Comparison of ENCODE assay signal across 21 cellular contexts in the genomic region with DNA sequence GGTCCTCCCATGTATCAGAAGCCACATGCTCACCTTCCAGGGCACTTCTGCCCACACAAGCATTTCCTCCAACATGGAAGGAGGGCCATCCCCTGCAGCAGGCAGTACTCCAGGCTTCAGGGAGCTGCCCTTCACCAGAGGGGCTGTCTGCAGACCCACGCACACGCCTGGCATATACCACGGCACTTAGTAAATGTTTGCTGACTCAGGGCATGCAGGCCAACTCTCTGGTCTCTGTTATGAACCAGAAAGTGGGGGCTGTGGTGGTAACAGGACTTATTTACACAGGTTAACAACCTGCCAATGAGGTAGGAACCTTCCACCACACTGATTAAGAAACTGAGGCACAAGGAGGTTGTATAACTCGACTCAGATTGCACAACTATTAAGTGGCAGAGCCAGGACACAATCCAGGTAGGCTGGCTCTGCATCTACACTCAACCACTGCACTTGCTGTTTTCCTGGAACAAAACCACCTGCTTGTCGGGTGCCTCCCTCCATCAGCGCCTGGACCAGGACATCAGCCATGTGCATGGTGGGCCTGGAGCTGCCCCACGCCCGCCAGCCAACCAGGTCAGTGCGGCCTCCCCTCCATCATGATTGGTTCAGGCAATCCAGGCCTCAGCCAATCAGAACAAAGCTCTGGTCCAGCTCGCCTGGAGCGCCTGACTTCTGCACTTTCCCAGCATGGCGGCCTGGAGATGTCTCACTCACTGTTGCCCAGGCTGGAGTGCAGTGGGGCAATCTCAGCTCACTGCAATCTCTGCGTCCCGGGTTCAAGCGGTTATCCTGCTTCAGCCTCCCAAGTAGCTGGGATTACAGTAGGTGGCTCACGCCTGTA. TPM values are rescaled to one million over a fixed set of nuclear protein-coding genes. Genes with fewer than 3 reads are reported as not detected.
DNase-seq lines count a peak whose midpoint lies in the region; ATAC-seq, FAIRE-seq and TF ChIP-seq lines count a peak whose summit lies in the region.
"Had no signal": no experiment of that assay in that cellular context is flagged by ENCODE, and none has a peak within 500 bp of the region (broad histone marks: within the 10 kb centered on the region; RNA-seq: fewer than 3 reads in every experiment).

No MANE protein-coding gene starts in this region.

- CTCF ChIA-PET in A549 (lab: Yijun Ruan, JAX) = interaction anchor here (0.8 to 3.0 kb wide), 6 partner anchors 9 to 241 kb away, joined by 3 to 26 read pairs (median 4); partner anchors contain the start of gene SLC38A10
- CTCF ChIA-PET in HCT116 (lab: Charles Lee) = interaction anchor here (1.0 kb wide), 1 partner anchor 9 kb away, joined by 5 read pairs; no protein-coding TSS in a partner anchor
- CTCF ChIA-PET in WTC11 (lab: Charles Lee) = interaction anchor here (0.6 to 2.2 kb wide), 3 partner anchors 9 to 30 kb away, joined by 5 to 10 read pairs (median 7); no protein-coding TSS in a partner anchor

- H3K27ac Mint-ChIP-seq in WTC11 = no peak overlapping the region
- no peak overlapping the region for H3K27ac Mint-ChIP-seq in activated T-helper 1 cell treated with anti-CD3 and anti-CD28 coated beads, Interleukin-12 subunit alpha, Interleukin-12 subunit beta, Interleukin-2, Interleukin-4 antibody, amounts not matched to agents 30 ng/mL and 10 ng/mL and 1 ng/mL, durations not matched to agents 14 hours and 24 hours and 36 hours
- H3K27ac Mint-ChIP-seq: B cell; CD8-positive, alpha-beta T cell had no signal

- no peaks in the 10 kb centered on the region for H4K20me1 ChIP-seq in HCT116 (ENCODE audit: insufficient read depth)

- no peak overlapping the region for H3K4me3 ChIP-seq in A549
- no peak overlapping the region for H3K4me3 ChIP-seq in HCT116 (replicated peaks in 1 of 2; ENCODE audit: low read depth in 1 of 2, low read length in 2 of 2)
- no peak overlapping the region for H3K4me3 ChIP-seq in left lung
- no peak overlapping the region for H3K4me3 ChIP-seq in adrenal gland
- H3K4me3 ChIP-seq: SJCRH30 had no signal

- peaks cover 37% of the 10 kb centered on the region for H3K4me1 ChIP-seq in A549
- H3K4me1 ChIP-seq in HCT116 (ENCODE audit: control insufficient read depth in 1 of 2, insufficient read depth in 2 of 2, low read length in 2 of 2) = peaks cover 14 to 42% of the 10 kb centered on the region in 2 experiments
- H3K4me1 ChIP-seq in left lung = peaks cover 7% of the 10 kb centered on the region in 2 donors
- peaks cover 2 to 6% of the 10 kb centered on the region in 2 donors for H3K4me1 ChIP-seq in adrenal gland (replicated peaks in 1 of 2)

- no peak for TF ChIP-seq EP300 in A549 (IDR thresholded peaks at IDR 0.05)

- no peaks in the 10 kb centered on the region for H3K9me2 ChIP-seq in HCT116 (ENCODE audit: insufficient read depth)

- H3K4me2 ChIP-seq in A549 (no peak overlapping the region), HCT116 (ENCODE audit: low read length) (no peak overlapping the region)

- RAD21 ChIA-PET in HCT116 (lab: Charles Lee; ENCODE audit: low non-redundant PET in 1 of 2, low total read pairs in 2 of 2, uncharacterized antibody in 2 of 2, unreplicated experiment in 2 of 2) = no interaction called here

- TF ChIP-seq CTCF in A549 (IDR thresholded peaks at IDR 0.05) (no peak), HCT116 (IDR thresholded peaks at IDR 0.05 in 2 of 3, conservative IDR thresholded peaks at IDR 0.05 in 1 of 3; ENCODE audit: borderline replicate concordance in 1 of 3, insufficient read depth in 1 of 3, low read depth in 2 of 3, low read length in 2 of 3) (no peak), WTC11 (IDR thresholded peaks at IDR 0.05) (no peak), left lung (IDR thresholded peaks at IDR 0.05) (no peak), adrenal gland (IDR thresholded peaks at IDR 0.05) (no peak)

- no peaks in the 10 kb centered on the region for H3K9me3 Mint-ChIP-seq in WTC11
- H3K9me3 Mint-ChIP-seq in activated T-helper 1 cell treated with anti-CD3 and anti-CD28 coated beads, Interleukin-12 subunit alpha, Interleukin-12 subunit beta, Interleukin-2, Interleukin-4 antibody, amounts not matched to agents 30 ng/mL and 10 ng/mL and 1 ng/mL, durations not matched to agents 14 hours and 24 hours and 36 hours = no peaks in the 10 kb centered on the region
- H3K9me3 Mint-ChIP-seq: CD8-positive, alpha-beta T cell had no signal

- peaks cover 31% of the 10 kb centered on the region for H3K4me1 Mint-ChIP-seq in WTC11
- H3K4me1 Mint-ChIP-seq in activated T-helper 1 cell treated with anti-CD3 and anti-CD28 coated beads, Interleukin-12 subunit alpha, Interleukin-12 subunit beta, Interleukin-2, Interleukin-4 antibody, amounts not matched to agents 30 ng/mL and 10 ng/mL and 1 ng/mL, durations not matched to agents 14 hours and 24 hours and 36 hours (ENCODE audit: low read depth) = no peaks in the 10 kb centered on the region
- H3K4me1 Mint-ChIP-seq: B cell had no signal

- peaks cover 62% of the 10 kb centered on the region for H3K27me3 Mint-ChIP-seq in WTC11 (ENCODE audit: low read depth)
- peaks cover 27% of the 10 kb centered on the region for H3K27me3 Mint-ChIP-seq in activated T-helper 1 cell treated with anti-CD3 and anti-CD28 coated beads, Interleukin-12 subunit alpha, Interleukin-12 subunit beta, Interleukin-2, Interleukin-4 antibody, amounts not matched to agents 30 ng/mL and 10 ng/mL and 1 ng/mL, durations not matched to agents 14 hours and 24 hours and 36 hours (ENCODE audit: insufficient read depth)

- H3K9ac ChIP-seq in HCT116 (ENCODE audit: low read length) = no peak overlapping the region

- H3K36me3 ChIP-seq in HCT116 (ENCODE audit: control insufficient read depth in 1 of 2, insufficient read depth in 2 of 2, low read length in 2 of 2) (no peaks in the 10 kb centered on the region), left lung (no peaks in the 10 kb centered on the region), adrenal gland (replicated peaks in 1 of 2) (no peaks in the 10 kb centered on the region)
- H3K36me3 ChIP-seq: SJCRH30 had no signal

- no peak overlapping the region for H3K27ac ChIP-seq in A549
- H3K27ac ChIP-seq in HCT116 (ENCODE audit: low read depth, low read length) = no peak overlapping the region
- no peak overlapping the region for H3K27ac ChIP-seq in left lung
- H3K27ac ChIP-seq in adrenal gland = no peak overlapping the region
- H3K27ac ChIP-seq: SJCRH30 had no signal

- no peak for ATAC-seq in A549
- peak; percentile 21; the same call in 1 of the 2 replicates for ATAC-seq in HCT116
- ATAC-seq in WTC11 = peak; percentile 9; the same call in 1 of the 2 replicates
- peak; percentile 60 for ATAC-seq in left lung
- ATAC-seq in HG02885 (IDR thresholded peaks at IDR 0.05; ENCODE audit: poor library complexity, unreplicated experiment) = no peak
- no peak for ATAC-seq in HG02970 (IDR thresholded peaks at IDR 0.05; ENCODE audit: low FRiP score, unreplicated experiment)
- ATAC-seq: CD8-positive, alpha-beta T cell; PC-3 had no signal

- no peak overlapping the region for H3K4me3 Mint-ChIP-seq in WTC11
- H3K4me3 Mint-ChIP-seq in activated T-helper 1 cell treated with anti-CD3 and anti-CD28 coated beads, Interleukin-12 subunit alpha, Interleukin-12 subunit beta, Interleukin-2, Interleukin-4 antibody, amounts not matched to agents 30 ng/mL and 10 ng/mL and 1 ng/mL, durations not matched to agents 14 hours and 24 hours and 36 hours = no peak overlapping the region
- H3K4me3 Mint-ChIP-seq: B cell; CD8-positive, alpha-beta T cell had no signal

- 86% methylated on average over 16 of the region's 16 CpGs for WGBS in A549 (ENCODE audit: missing lambda C conversion rate)
- 82 to 90% (median 89%) methylated on average over 12 to 16 of the region's 16 CpGs for WGBS in adrenal gland, 4 donors

- no peaks in the 10 kb centered on the region for H3K36me3 Mint-ChIP-seq in WTC11
- no peaks in the 10 kb centered on the region for H3K36me3 Mint-ChIP-seq in activated T-helper 1 cell treated with anti-CD3 and anti-CD28 coated beads, Interleukin-12 subunit alpha, Interleukin-12 subunit beta, Interleukin-2, Interleukin-4 antibody, amounts not matched to agents 30 ng/mL and 10 ng/mL and 1 ng/mL, durations not matched to agents 14 hours and 24 hours and 36 hours (ENCODE audit: low read depth)
- H3K36me3 Mint-ChIP-seq: CD8-positive, alpha-beta T cell had no signal

- TF ChIP-seq RAD21 in A549 (conservative IDR thresholded peaks at IDR 0.05 in 1 of 2, IDR thresholded peaks at IDR 0.05 in 1 of 2) = no peak
- TF ChIP-seq RAD21 in HCT116 (IDR thresholded peaks at IDR 0.05; ENCODE audit: low read depth) = no peak

- BruUV-seq in HCT116 (replicated peaks; lab: Mats Ljungman, UMichigan) = no TSS peak

- no peak for TF ChIP-seq POLR2A in A549 (IDR thresholded peaks at IDR 0.05; ENCODE audit: low read length)
- TF ChIP-seq POLR2A in HCT116 (IDR thresholded peaks at IDR 0.05; ENCODE audit: borderline replicate concordance, extremely low read depth, insufficient read depth, insufficient read length) = no peak
- no peak for TF ChIP-seq POLR2A in adrenal gland (IDR thresholded peaks at IDR 0.05)

- intact Hi-C loops in HCT116 (cut with micrococcal nuclease) (no loop called here), left lung (cut with DNase I) (no loop called here), adrenal gland (cut with DNase I) (no loop called here)
- intact Hi-C loops in activated T-helper 1 cell treated with anti-CD3 and anti-CD28 coated beads, Interleukin-12 subunit alpha, Interleukin-12 subunit beta, Interleukin-2, Interleukin-4 antibody, amounts not matched to agents 30 ng/mL and 10 ng/mL and 1 ng/mL, durations not matched to agents 14 hours and 24 hours and 36 hours (cut with micrococcal nuclease) = no loop called here

- H3K79me2 ChIP-seq in HCT116 (ENCODE audit: insufficient read depth, low read length) = no peaks in the 10 kb centered on the region; the same call in 1 of the 2 replicates

- H3K27me3 ChIP-seq in HCT116 (ENCODE audit: insufficient read depth, low read length) (no peaks in the 10 kb centered on the region), left lung (peaks cover 0 to 5% of the 10 kb centered on the region in 2 donors), adrenal gland (no peaks in the 10 kb centered on the region)
- H3K27me3 ChIP-seq: SJCRH30 had no signal

- no peak for FAIRE-seq in A549 (lab: Jason Lieb, UNC)
- FAIRE-seq: G401.6, H54 had no signal

- POLR2A ChIA-PET in A549 (lab: Yijun Ruan, JAX) (no interaction called here), HCT116 (lab: Charles Lee) (interaction anchor here (1.0 to 3.5 kb wide), 4 partner anchors 12 to 19 kb away, joined by 4 to 20 read pairs (median 6); partner anchors contain the start of gene ACTG1), WTC11 (lab: Charles Lee) (interaction anchor here (1.0 kb wide), 1 partner anchor 13 kb away, joined by 5 read pairs; no protein-coding TSS in a partner anchor)

- no peak overlapping the region for H2AFZ ChIP-seq in HCT116 (ENCODE audit: low read depth, low read length, poor library complexity, severe bottlenecking)

- no peak for DNase-seq in A549 (ENCODE audit: low read depth in 1 of 2, low spot score in 1 of 2)
- DNase-seq in HCT116 (ENCODE audit: low read depth, low spot score) = no peak
- DNase-seq in WTC11 (ENCODE audit: low spot score) = no peak
- DNase-seq in left lung = no peak
- DNase-seq in adrenal gland = no peak
- no peak for DNase-seq in activated T-helper 1 cell treated with anti-CD3 and anti-CD28 coated beads, Interleukin-12 subunit alpha, Interleukin-12 subunit beta, Interleukin-2, Interleukin-4 antibody, amounts not matched to agents 30 ng/mL and 10 ng/mL and 1 ng/mL, durations not matched to agents 14 hours and 24 hours and 36 hours (ENCODE audit: low spot score)
- DNase-seq: CD8-positive, alpha-beta T cell; DMS79 treated with DMSO at 0.1 percent for 48 hours; NCI-H1417 treated with DMSO at 0.1 percent for 48 hours; NCI-H2029; NCI-H2171 treated with DMSO at 0.1 percent for 48 hours; NCI-H510A; NCI-H82; PC-3; SJCRH30; SW 1271 had no signal

- H3K9me3 ChIP-seq in A549 (no peaks in the 10 kb centered on the region), HCT116 (ENCODE audit: control insufficient read depth in 1 of 2, insufficient read depth in 1 of 2, low read depth in 1 of 2, low read length in 2 of 2) (no peaks in the 10 kb centered on the region), left lung (no peaks in the 10 kb centered on the region), adrenal gland (replicated peaks in 1 of 3) (no peaks in the 10 kb centered on the region)
- H3K9me3 ChIP-seq: SJCRH30 had no signal

RNA-seq across cellular contexts. Expression of gene ACTG1, which starts 19.2 kb away (rescaled TPM):
- 2,042 and 2,306 TPM in 2 replicates for polyA plus RNA-seq in A549 (2011; rRNA removed)
- 14,539 and 15,776 TPM in 2 replicates for polyA plus RNA-seq in A549 (2012; cell fraction: cytosol; rRNA removed)
- 26,089 and 28,335 TPM in 2 replicates for polyA plus RNA-seq in A549 (2012; cell fraction: nucleus; rRNA removed)
- polyA plus RNA-seq in A549 (2017; fragmentation: RNase III; extraction: RNeasy Plus Mini Kit Qiagen cat#74134 plus additional on column Dnase treatment) = 7,182 to 8,782 TPM (median 7,263 TPM) in 3 replicates
- 2,054 and 3,772 TPM in 2 replicates for polyA minus RNA-seq in A549 (2011; rRNA and poly(A)+ RNA removed)
- total RNA-seq in HCT116 (2021; ENCODE audit: unreplicated experiment) = 6,223 TPM
- 6,644 and 8,513 TPM in 2 replicates for polyA plus RNA-seq in HCT116 (2012)
- 3,338 to 3,455 TPM (median 3,348 TPM) in 3 replicates for total RNA-seq in WTC11 (2021)
- total RNA-seq in left lung = 1,000 to 10,000 TPM; 2,607 to 3,206 TPM
- 1,000 to 10,000 TPM; 1,781 to 6,446 (median 2,486) TPM for total RNA-seq in adrenal gland
- 1,000 to 10,000 TPM in 2 of 3 donors, 100 to 1,000 TPM in 1; 828 to 1,140 (median 1,059) TPM for polyA plus RNA-seq in adrenal gland
- total RNA-seq in activated T-helper 1 cell treated with anti-CD3 and anti-CD28 coated beads, Interleukin-12 subunit alpha, Interleukin-12 subunit beta, Interleukin-2, Interleukin-4 antibody, amounts not matched to agents 30 ng/mL and 10 ng/mL and 1 ng/mL, durations not matched to agents 14 hours and 24 hours and 36 hours = 3,516 TPM in 2 replicates

RNA-seq across cellular contexts. Expression of gene FSCN2, which starts 34.8 kb away (rescaled TPM):
- polyA plus RNA-seq in A549 (2011; rRNA removed) = 0.84 and 1.2 TPM in 2 replicates
- 0.74 and 1.1 TPM in 2 replicates for polyA plus RNA-seq in A549 (2012; cell fraction: cytosol; rRNA removed)
- polyA plus RNA-seq in A549 (2012; cell fraction: nucleus; rRNA removed) = 7.5 and 8.3 TPM in 2 replicates
- 1.3 to 1.7 TPM (median 1.3 TPM) in 3 replicates for polyA plus RNA-seq in A549 (2017; fragmentation: RNase III; extraction: RNeasy Plus Mini Kit Qiagen cat#74134 plus additional on column Dnase treatment)
- 3.6 and 3.7 TPM in 2 replicates for polyA minus RNA-seq in A549 (2011; rRNA and poly(A)+ RNA removed)
- total RNA-seq in HCT116 (2021; ENCODE audit: unreplicated experiment) = 10.1 TPM
- 5.9 and 6.4 TPM in 2 replicates for polyA plus RNA-seq in HCT116 (2012)
- 0.31 to 0.89 TPM (median 0.46 TPM) in 3 replicates for total RNA-seq in WTC11 (2021)
- total RNA-seq in left lung = 1 to 10 TPM; 2.1 to 3.4 TPM
- total RNA-seq in adrenal gland = 1 to 10 TPM in 4 of 8 donors, under 1 TPM in 4; 0.39 to 1.9 (median 0.88) TPM
- polyA plus RNA-seq in adrenal gland = 1 to 10 TPM in 1 of 3 donors, under 1 TPM in 1, not detected in 1; 0.51 to 1.7 TPM
- 0.52 and 0.64 TPM in 2 replicates for total RNA-seq in activated T-helper 1 cell treated with anti-CD3 and anti-CD28 coated beads, Interleukin-12 subunit alpha, Interleukin-12 subunit beta, Interleukin-2, Interleukin-4 antibody, amounts not matched to agents 30 ng/mL and 10 ng/mL and 1 ng/mL, durations not matched to agents 14 hours and 24 hours and 36 hours

RNA-seq across cellular contexts. Expression of gene FAAP100, which starts 58.7 kb away (rescaled TPM):
- polyA plus RNA-seq in A549 (2011; rRNA removed) (5.4 and 7.2 TPM in 2 replicates), A549 (2017; fragmentation: RNase III; extraction: RNeasy Plus Mini Kit Qiagen cat#74134 plus additional on column Dnase treatment) (16.2 to 17.7 TPM (median 16.8 TPM) in 3 replicates), adrenal gland (10 to 100 TPM in 2 of 3 donors, 1 to 10 TPM in 1; 2.5 to 89.0 (median 41.0) TPM)
- polyA plus RNA-seq in A549 (2012; cell fraction: cytosol; rRNA removed) = 17.3 and 25.1 TPM in 2 replicates
- 52.4 and 75.7 TPM in 2 replicates for polyA plus RNA-seq in A549 (2012; cell fraction: nucleus; rRNA removed)
- 7.8 and 10.0 TPM in 2 replicates for polyA minus RNA-seq in A549 (2011; rRNA and poly(A)+ RNA removed)
- total RNA-seq in HCT116 (2021; ENCODE audit: unreplicated experiment) (53.4 TPM), WTC11 (2021) (44.7 to 54.7 TPM (median 47.8 TPM) in 3 replicates), left lung (10 to 100 TPM; 28.1 to 28.4 TPM), adrenal gland (10 to 100 TPM; 21.1 to 35.1 (median 31.7) TPM)
- polyA plus RNA-seq in HCT116 (2012) = 21.7 and 21.8 TPM in 2 replicates
- 69.2 and 69.5 TPM in 2 replicates for total RNA-seq in activated T-helper 1 cell treated with anti-CD3 and anti-CD28 coated beads, Interleukin-12 subunit alpha, Interleukin-12 subunit beta, Interleukin-2, Interleukin-4 antibody, amounts not matched to agents 30 ng/mL and 10 ng/mL and 1 ng/mL, durations not matched to agents 14 hours and 24 hours and 36 hours

Comparison
In these comparisons a context has a peak if more than half of its experiments do, and no peak if none do; other contexts are left out.
1. ATAC-seq: peak in HCT116 (single experiment), WTC11 (single experiment) and left lung (single experiment); none in A549 (0 of 2), HG02885 (single experiment) and HG02970 (single experiment).